In the genomic region with DNA sequence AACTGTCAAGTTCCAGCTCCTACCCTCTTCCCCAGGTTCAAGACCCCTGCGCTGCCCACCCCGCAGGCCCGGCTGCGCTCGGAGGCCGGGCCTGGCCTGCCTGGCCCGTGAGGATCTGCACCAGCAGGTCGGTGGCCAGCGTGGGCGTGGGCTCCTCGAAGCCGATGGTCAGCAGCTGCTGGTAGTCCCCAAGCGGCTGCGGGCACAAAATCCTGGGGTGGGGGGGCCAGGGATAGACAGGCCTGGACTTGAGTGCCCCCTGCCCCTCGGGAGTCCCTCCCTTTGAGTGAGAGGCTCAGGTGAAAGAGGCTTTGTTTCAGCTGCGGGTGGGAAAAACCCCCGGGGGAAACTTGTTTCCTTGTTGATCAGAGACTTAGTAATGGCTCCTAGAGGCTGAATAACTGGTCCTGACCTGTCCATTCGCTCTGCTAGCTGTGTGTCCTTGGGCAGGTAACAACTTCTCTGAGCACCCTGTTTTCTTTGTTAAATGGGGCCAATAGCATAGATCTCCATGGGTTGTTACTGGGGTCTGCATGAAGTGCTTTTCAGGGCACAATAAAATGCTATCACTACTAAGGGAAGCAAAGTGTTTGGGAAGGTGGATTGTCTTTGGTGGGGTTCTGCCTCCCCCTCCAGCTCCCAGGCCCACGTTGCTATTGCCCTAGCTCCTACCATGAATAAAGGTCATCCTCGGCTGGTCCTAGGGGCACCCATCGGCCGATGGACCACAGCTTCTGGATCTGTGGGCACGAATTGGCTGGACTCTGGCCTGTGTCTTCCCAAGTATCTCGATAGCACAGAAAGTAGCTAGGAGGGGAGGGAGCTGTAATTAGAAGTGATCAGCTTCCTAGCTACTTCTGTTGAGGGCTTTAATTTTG, we compare ENCODE assay signal across 8 cellular contexts. TPM values are rescaled to one million over a fixed set of nuclear protein-coding genes. Genes with fewer than 3 reads are reported as not detected.
DNase-seq lines count a peak whose midpoint lies in the region; ATAC-seq lines count a peak whose summit lies in the region.

No MANE protein-coding gene starts in this region.

- peak overlapping the region; percentile 90 to 97 (median 91) for H3K9ac ChIP-seq in skeletal muscle tissue (ENCODE audit: low read depth in 1 of 3, low read length in 3 of 3)

- H3K4me1 Mint-ChIP-seq in activated T-helper 17 cell treated with anti-CD3 and anti-CD28 coated beads, Interleukin-2, amount 50 U/mL, for 72 hours, result peaks cover 3% of the 10 kb centered on the region

- H3K27me3 ChIP-seq in right cardiac atrium (ENCODE audit: control insufficient read depth, insufficient read depth), result no peaks in the 10 kb centered on the region
- H3K27me3 ChIP-seq in skeletal muscle tissue (ENCODE audit: control insufficient read depth in 3 of 3, insufficient read depth in 3 of 3, low read length in 3 of 3), result no peaks in the 10 kb centered on the region

- peaks cover 4% of the 10 kb centered on the region for H3K4me1 ChIP-seq in right cardiac atrium (ENCODE audit: control insufficient read depth, insufficient read depth, low read length)
- H3K4me1 ChIP-seq in skeletal muscle tissue (ENCODE audit: control insufficient read depth in 3 of 3, insufficient read depth in 3 of 3, low read length in 3 of 3), result peaks cover 13 to 21% (median 13%) of the 10 kb centered on the region in 3 donors

- intact Hi-C loops in right cardiac atrium (cut with DNase I), result loop anchor here in 1 of 4 donors (5.0 kb wide), 1 partner anchor 35 kb away; a partner anchor contains a TSS

- H3K9me3 Mint-ChIP-seq in activated T-helper 17 cell treated with anti-CD3 and anti-CD28 coated beads, Interleukin-2, amount 50 U/mL, for 72 hours, result no peaks in the 10 kb centered on the region

- H3K36me3 ChIP-seq in skeletal muscle tissue (ENCODE audit: control insufficient read depth in 3 of 3, insufficient read depth in 3 of 3, low read length in 3 of 3), result peaks cover 0 to 3% (median 0%) of the 10 kb centered on the region in 3 donors

- H3K9me3 ChIP-seq in right cardiac atrium (ENCODE audit: control insufficient read depth, low read length), result no peaks in the 10 kb centered on the region
- H3K9me3 ChIP-seq in skeletal muscle tissue (ENCODE audit: control insufficient read depth in 3 of 3, low read length in 3 of 3), result no peaks in the 10 kb centered on the region

- peak overlapping the region; percentile 96 for H3K27ac ChIP-seq in right cardiac atrium (ENCODE audit: low read length)
- H3K27ac ChIP-seq in skeletal muscle tissue (ENCODE audit: low read depth, low read length), result peak overlapping the region; percentile 93

- H3K27ac Mint-ChIP-seq in activated T-helper 17 cell treated with anti-CD3 and anti-CD28 coated beads, Interleukin-2, amount 50 U/mL, for 72 hours, result peak overlapping the region; percentile 98

- ATAC-seq in HG03439 (IDR thresholded peaks at IDR 0.05; ENCODE audit: unreplicated experiment), result peak; percentile 6
- peak; percentile 36 for ATAC-seq in activated T-helper 17 cell treated with anti-CD3 and anti-CD28 coated beads, Interleukin-2, amount 50 U/mL, for 72 hours (replicated peaks)
- ATAC-seq in right cardiac atrium, result peak in 1 of 2 donors; percentile 53
- no peak for ATAC-seq in GM18909 (IDR thresholded peaks at IDR 0.05; ENCODE audit: poor library complexity, unreplicated experiment)

- DNase-seq in NCI-H2227 (lab: John Stamatoyannopoulos, UW; ENCODE audit: unreplicated experiment) (peak; percentile 29), NCI-H2227 treated with DMSO at 0.1 percent for 48 hours (lab: John Stamatoyannopoulos, UW) (no peak), right cardiac atrium (peak; percentile 66 to 85 (median 85)), NCI-H128 (lab: John Stamatoyannopoulos, UW; ENCODE audit: unreplicated experiment) (no peak)

- peak overlapping the region; percentile 93 for H3K4me3 Mint-ChIP-seq in activated T-helper 17 cell treated with anti-CD3 and anti-CD28 coated beads, Interleukin-2, amount 50 U/mL, for 72 hours

- H3K36me3 Mint-ChIP-seq in activated T-helper 17 cell treated with anti-CD3 and anti-CD28 coated beads, Interleukin-2, amount 50 U/mL, for 72 hours (ENCODE audit: low read depth), result peaks cover 13% of the 10 kb centered on the region

- 19% methylated on average over 24 of the region's 24 CpGs for WGBS in right cardiac atrium

- H3K4me3 ChIP-seq in right cardiac atrium (ENCODE audit: low read length) (peak overlapping the region; percentile 90), skeletal muscle tissue (ENCODE audit: low read length in 3 of 3) (peak overlapping the region; percentile 91 to 94 (median 94))

- no peaks in the 10 kb centered on the region for H3K27me3 Mint-ChIP-seq in activated T-helper 17 cell treated with anti-CD3 and anti-CD28 coated beads, Interleukin-2, amount 50 U/mL, for 72 hours

RNA-seq across cellular contexts. Expression of a gene that starts 3.5 kb away (rescaled TPM):
- under 1 TPM in 1 of 2 donors, not detected in 1; 0.42 TPM for total RNA-seq in activated T-helper 17 cell treated with anti-CD3 and anti-CD28 coated beads, Interleukin-2, amount 50 U/mL, for 72 hours
- total RNA-seq in right cardiac atrium (not detected), skeletal muscle tissue (not detected)
- not detected for polyA plus RNA-seq in right cardiac atrium

RNA-seq across cellular contexts. Expression of a gene that starts 8.5 kb away (rescaled TPM):
- 10 to 100 TPM; 62.1 to 77.5 TPM for total RNA-seq in activated T-helper 17 cell treated with anti-CD3 and anti-CD28 coated beads, Interleukin-2, amount 50 U/mL, for 72 hours
- total RNA-seq in right cardiac atrium, result 10 to 100 TPM; 34.0 to 53.8 (median 42.5) TPM
- polyA plus RNA-seq in right cardiac atrium, result 32.2 TPM
- 12.5 TPM for total RNA-seq in skeletal muscle tissue

RNA-seq across cellular contexts. Expression of a gene that starts 9.4 kb away (rescaled TPM):
- total RNA-seq in activated T-helper 17 cell treated with anti-CD3 and anti-CD28 coated beads, Interleukin-2, amount 50 U/mL, for 72 hours, result 1 to 10 TPM; 1.5 to 4.1 TPM
- total RNA-seq in right cardiac atrium, result 10 to 100 TPM in 1 of 4 donors, 1 to 10 TPM in 3; 6.4 to 10.3 (median 9.2) TPM
- polyA plus RNA-seq in right cardiac atrium, result 11.1 TPM
- total RNA-seq in skeletal muscle tissue, result not detected

RNA-seq across cellular contexts. Expression of a gene that starts 20.2 kb away (rescaled TPM):
- total RNA-seq in activated T-helper 17 cell treated with anti-CD3 and anti-CD28 coated beads, Interleukin-2, amount 50 U/mL, for 72 hours, result not detected
- total RNA-seq in right cardiac atrium (under 1 TPM; 0.38 to 0.58 (median 0.48) TPM), skeletal muscle tissue (not detected)
- 0.45 TPM for polyA plus RNA-seq in right cardiac atrium

RNA-seq across cellular contexts. Expression of a gene that starts 35.5 kb away (rescaled TPM):
- 10 to 100 TPM; 43.1 to 69.5 TPM for total RNA-seq in activated T-helper 17 cell treated with anti-CD3 and anti-CD28 coated beads, Interleukin-2, amount 50 U/mL, for 72 hours
- total RNA-seq in right cardiac atrium (100 to 1,000 TPM; 351 to 412 (median 373) TPM), skeletal muscle tissue (137 TPM)
- polyA plus RNA-seq in right cardiac atrium, result 256 TPM

Comparison
In these comparisons a context has a peak if more than half of its experiments do, and no peak if none do; other contexts are left out.
1. DNase-seq: peak in NCI-H2227 (single experiment) and right cardiac atrium (3 of 3); none in NCI-H2227 treated with DMSO at 0.1 percent for 48 hours (single experiment) and NCI-H128 (single experiment).